Comparison of ENCODE assay signal across 29 cellular contexts in the genomic region with DNA sequence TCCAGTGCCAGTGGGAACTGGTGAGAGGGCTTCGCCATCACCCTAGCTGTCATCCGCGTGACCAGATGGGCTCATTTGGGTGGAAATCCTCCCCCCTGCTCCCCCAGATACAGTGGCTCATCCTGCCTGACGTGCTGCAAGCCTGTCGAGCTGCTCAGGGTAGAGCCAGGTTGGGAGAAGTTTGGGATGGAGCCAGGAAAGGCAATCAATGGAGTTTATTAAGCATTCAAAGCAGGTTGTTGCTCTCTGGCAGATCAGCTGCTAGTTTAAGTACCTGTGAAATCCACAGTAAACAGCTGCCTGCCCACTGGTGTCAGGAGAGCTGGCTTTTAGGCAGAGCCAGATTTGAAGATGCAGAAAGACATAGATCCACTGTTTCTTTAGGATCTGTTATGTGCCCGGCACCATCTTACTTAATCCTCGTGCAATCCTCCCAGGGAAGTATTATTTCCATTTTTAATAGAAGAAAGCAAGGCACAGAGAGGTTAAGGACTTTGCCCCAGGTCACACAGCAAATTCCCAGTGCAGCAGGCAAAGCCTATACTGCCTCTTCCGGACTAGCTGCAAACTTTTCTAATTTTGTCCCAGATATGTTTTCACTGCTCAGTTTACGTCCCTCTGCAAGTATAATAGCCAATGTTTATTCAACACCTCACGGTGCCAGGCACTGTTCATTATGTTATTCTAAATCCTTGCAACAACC. TPM values are rescaled to one million over a fixed set of nuclear protein-coding genes. Genes with fewer than 3 reads are reported as not detected.
DNase-seq lines count a peak whose midpoint lies in the region; ATAC-seq, FAIRE-seq and TF ChIP-seq lines count a peak whose summit lies in the region.
"Had no signal": no experiment of that assay in that cellular context is flagged by ENCODE, and none has a peak within 500 bp of the region (broad histone marks: within the 10 kb centered on the region; RNA-seq: fewer than 3 reads in every experiment).

No MANE protein-coding gene starts in this region.

- H3K9me3 ChIP-seq in HepG2 (ENCODE audit: low read length) (no peaks in the 10 kb centered on the region), right lobe of liver (no peaks in the 10 kb centered on the region)
- H3K9me3 ChIP-seq: Caco-2, colonic mucosa, esophagus muscularis mucosa, mucosa of descending colon, pancreas, transverse colon had no signal

- POLR2A ChIA-PET in HepG2 (lab: Yijun Ruan, JAX) = no interaction called here

- H3K79me2 ChIP-seq in HepG2 (ENCODE audit: insufficient read depth, low read length) = no peaks in the 10 kb centered on the region

- 19% methylated on average over 10 of the region's 10 CpGs for WGBS in HepG2 (ENCODE audit: low lambda C conversion rate)
- 43% methylated on average over 5 of the region's 10 CpGs for WGBS in right lobe of liver (ENCODE audit: insufficient coverage, low coverage, low lambda C conversion rate, missing lambda C conversion rate)

- TF ChIP-seq EP300 in HepG2 (IDR thresholded peaks at IDR 0.05; ENCODE audit: low read depth in 2 of 2, low read length in 2 of 2) = no peak
- no peak for TF ChIP-seq EP300 in HepG2 (CRISPR knock-in tag; IDR thresholded peaks at IDR 0.05; ENCODE audit: borderline replicate concordance)

- DNase-seq in HepG2 (ENCODE audit: low spot score) = no peak
- no peak for DNase-seq in right lobe of liver
- peak; percentile 51 for DNase-seq in NCI-H345 (lab: John Stamatoyannopoulos, UW)
- no peak for DNase-seq in brain microvascular endothelial cell
- DNase-seq in kidney glomerular epithelial cell (lab: John Stamatoyannopoulos, UW) = no peak
- DNase-seq in activated T-helper 1 cell treated with anti-CD3 and anti-CD28 coated beads, Interleukin-12 subunit alpha, Interleukin-12 subunit beta, Interleukin-2, Interleukin-4 antibody, amounts not matched to agents 30 ng/mL and 10 ng/mL and 1 ng/mL, durations not matched to agents 14 hours and 24 hours and 36 hours (ENCODE audit: low spot score) = no peak
- DNase-seq: activated CD4-positive, alpha-beta T cell treated with anti-CD3 and anti-CD28 coated beads, Interleukin-2, amount 50 U/mL, for 1 hour; activated naive CD4-positive, alpha-beta T cell treated with anti-CD3 and anti-CD28 coated beads, Interleukin-2, amount 50 U/mL, for 16 hours; amniotic stem cell; colonic mucosa; effector memory CD8-positive, alpha-beta T cell; foreskin keratinocyte; heart left ventricle; mucosa of descending colon; NCI-H187; stimulated activated CD4-positive, alpha-beta T cell treated with anti-CD3 and anti-CD28 coated beads, Interleukin-2, amount 100 ng/mL, for 24 hours; T1000; transverse colon had no signal

- no peak overlapping the region for H3K9ac ChIP-seq in HepG2 (ENCODE audit: insufficient read depth, low read depth, low read length)
- H3K9ac ChIP-seq: BLaER1 treated with 17β-estradiol and CSF1 and Interleukin-3, amounts not matched to agents 10 nM and 100 nM; KMS-11 had no signal

- no peak overlapping the region for H3K4me2 ChIP-seq in HepG2 (ENCODE audit: low read depth, low read length)
- H3K4me2 ChIP-seq: KMS-11 had no signal

- H3K4me1 Mint-ChIP-seq in activated T-helper 1 cell treated with anti-CD3 and anti-CD28 coated beads, Interleukin-12 subunit alpha, Interleukin-12 subunit beta, Interleukin-2, Interleukin-4 antibody, amounts not matched to agents 30 ng/mL and 10 ng/mL and 1 ng/mL, durations not matched to agents 14 hours and 24 hours and 36 hours (ENCODE audit: low read depth) = no peaks in the 10 kb centered on the region

- no TSS peak for BruUV-seq in HepG2 (replicated peaks; lab: Mats Ljungman, UMichigan)

- H3K27me3 Mint-ChIP-seq in activated T-helper 1 cell treated with anti-CD3 and anti-CD28 coated beads, Interleukin-12 subunit alpha, Interleukin-12 subunit beta, Interleukin-2, Interleukin-4 antibody, amounts not matched to agents 30 ng/mL and 10 ng/mL and 1 ng/mL, durations not matched to agents 14 hours and 24 hours and 36 hours (ENCODE audit: insufficient read depth) = peaks cover 14% of the 10 kb centered on the region

- CTCF ChIA-PET in HepG2 (lab: Yijun Ruan, JAX; ENCODE audit: low intra/inter-chr PET ratio, low total read pairs) = no interaction called here

- no peak for TF ChIP-seq CTCF in HepG2 (CRISPR knock-in tag; IDR thresholded peaks at IDR 0.05)
- TF ChIP-seq CTCF in right lobe of liver (IDR thresholded peaks at IDR 0.05) = no peak
- peak; percentile 5 for TF ChIP-seq CTCF in brain microvascular endothelial cell (IDR thresholded peaks at IDR 0.05; ENCODE audit: low read depth, low read length, missing control alignments)

- H3K36me3 ChIP-seq in HepG2 (replicated peaks in 1 of 2; ENCODE audit: control insufficient read depth in 1 of 2, insufficient read depth in 2 of 2, low read length in 2 of 2) (no peaks in the 10 kb centered on the region), right lobe of liver (no peaks in the 10 kb centered on the region), brain microvascular endothelial cell (replicated peaks) (no peaks in the 10 kb centered on the region)
- H3K36me3 ChIP-seq: BLaER1 treated with 17β-estradiol and CSF1 and Interleukin-3, amounts not matched to agents 10 nM and 100 nM; colonic mucosa; esophagus muscularis mucosa; heart left ventricle; pancreas; transverse colon had no signal

- in situ Hi-C loops in HepG2 (cut with HindIII; ENCODE audit: extremely low pct_ligation_motif_present, low pct_unique_long_range_greater_than_20kb) (no loop called here), brain microvascular endothelial cell (cut with HindIII; ENCODE audit: low pct_ligation_motif_present, low sequenced_read_pairs) (no loop called here)

- no peak for TF ChIP-seq RAD21 in HepG2 (CRISPR knock-in tag; IDR thresholded peaks at IDR 0.05)

- TF ChIP-seq POLR2A in HepG2 (IDR thresholded peaks at IDR 0.05; ENCODE audit: insufficient read depth in 1 of 2, low read depth in 2 of 2, low read length in 2 of 2) (no peak), right lobe of liver (IDR thresholded peaks at IDR 0.05) (no peak)

- no peak overlapping the region for H2AFZ ChIP-seq in HepG2 (ENCODE audit: low read length)

- H3K4me3 Mint-ChIP-seq in activated T-helper 1 cell treated with anti-CD3 and anti-CD28 coated beads, Interleukin-12 subunit alpha, Interleukin-12 subunit beta, Interleukin-2, Interleukin-4 antibody, amounts not matched to agents 30 ng/mL and 10 ng/mL and 1 ng/mL, durations not matched to agents 14 hours and 24 hours and 36 hours = no peak overlapping the region
- H3K4me3 Mint-ChIP-seq: effector memory CD8-positive, alpha-beta T cell; nephron; WTC11 had no signal

- H3K9me3 Mint-ChIP-seq in activated T-helper 1 cell treated with anti-CD3 and anti-CD28 coated beads, Interleukin-12 subunit alpha, Interleukin-12 subunit beta, Interleukin-2, Interleukin-4 antibody, amounts not matched to agents 30 ng/mL and 10 ng/mL and 1 ng/mL, durations not matched to agents 14 hours and 24 hours and 36 hours = no peaks in the 10 kb centered on the region

- ATAC-seq in HepG2 (no peak), right lobe of liver (no peak), HG03342 (IDR thresholded peaks at IDR 0.05; ENCODE audit: unreplicated experiment) (no peak)
- ATAC-seq: effector memory CD8-positive, alpha-beta T cell; heart left ventricle; mucosa of descending colon; Panc1 had no signal

- intact Hi-C loops in HepG2 (cut with micrococcal nuclease; ENCODE audit: unreplicated experiment) = no loop called here
- intact Hi-C loops in right lobe of liver (cut with DNase I) = no loop called here
- intact Hi-C loops in activated T-helper 1 cell treated with anti-CD3 and anti-CD28 coated beads, Interleukin-12 subunit alpha, Interleukin-12 subunit beta, Interleukin-2, Interleukin-4 antibody, amounts not matched to agents 30 ng/mL and 10 ng/mL and 1 ng/mL, durations not matched to agents 14 hours and 24 hours and 36 hours (cut with micrococcal nuclease) = no loop called here

- H3K27ac Mint-ChIP-seq in activated T-helper 1 cell treated with anti-CD3 and anti-CD28 coated beads, Interleukin-12 subunit alpha, Interleukin-12 subunit beta, Interleukin-2, Interleukin-4 antibody, amounts not matched to agents 30 ng/mL and 10 ng/mL and 1 ng/mL, durations not matched to agents 14 hours and 24 hours and 36 hours = no peak overlapping the region
- H3K27ac Mint-ChIP-seq: effector memory CD8-positive, alpha-beta T cell; nephron had no signal

- H3K4me3 ChIP-seq in HepG2 (replicated peaks in 1 of 3; ENCODE audit: insufficient read depth in 1 of 3, low read depth in 2 of 3, low read length in 3 of 3) (no peak overlapping the region), right lobe of liver (no peak overlapping the region), brain microvascular endothelial cell (ENCODE audit: low read depth, low read length) (no peak overlapping the region)
- H3K4me3 ChIP-seq: BLaER1 treated with 17β-estradiol and CSF1 and Interleukin-3, amounts not matched to agents 10 nM and 100 nM; colonic mucosa; esophagus muscularis mucosa; heart left ventricle; lung; mucosa of descending colon; pancreas; transverse colon had no signal

- no peaks in the 10 kb centered on the region for H3K4me1 ChIP-seq in HepG2 (ENCODE audit: insufficient read depth, low read length)
- H3K4me1 ChIP-seq in right lobe of liver = no peaks in the 10 kb centered on the region
- H3K4me1 ChIP-seq: Caco-2, colonic mucosa, foreskin keratinocyte, heart left ventricle, pancreas, transverse colon had no signal

- H3K27ac ChIP-seq in HepG2 (ENCODE audit: extremely low read length, insufficient read depth, low read length) = no peak overlapping the region
- H3K27ac ChIP-seq in right lobe of liver = no peak overlapping the region
- no peak overlapping the region for H3K27ac ChIP-seq in brain microvascular endothelial cell
- H3K27ac ChIP-seq: BLaER1 treated with 17β-estradiol and CSF1 and Interleukin-3, amounts not matched to agents 10 nM and 100 nM; colonic mucosa; esophagus muscularis mucosa; foreskin keratinocyte; heart left ventricle; KMS-11; pancreas; transverse colon had no signal

- H4K20me1 ChIP-seq in HepG2 (ENCODE audit: insufficient read depth, low read length) = no peaks in the 10 kb centered on the region
- H4K20me1 ChIP-seq: BLaER1 treated with 17β-estradiol and CSF1 and Interleukin-3, amounts not matched to agents 10 nM and 100 nM had no signal

- no peaks in the 10 kb centered on the region for H3K36me3 Mint-ChIP-seq in activated T-helper 1 cell treated with anti-CD3 and anti-CD28 coated beads, Interleukin-12 subunit alpha, Interleukin-12 subunit beta, Interleukin-2, Interleukin-4 antibody, amounts not matched to agents 30 ng/mL and 10 ng/mL and 1 ng/mL, durations not matched to agents 14 hours and 24 hours and 36 hours (ENCODE audit: low read depth)
- H3K36me3 Mint-ChIP-seq: WTC11 had no signal

- no peak for FAIRE-seq in HepG2 (lab: Jason Lieb, UNC)
- FAIRE-seq: bronchial epithelial cell, pancreas had no signal

- H3K27me3 ChIP-seq in HepG2 (ENCODE audit: control insufficient read depth in 1 of 2, insufficient read depth in 2 of 2, low read length in 2 of 2) (no peaks in the 10 kb centered on the region; a peak in 3 of 5 replicates), right lobe of liver (no peaks in the 10 kb centered on the region), brain microvascular endothelial cell (replicated peaks) (peaks cover 15% of the 10 kb centered on the region)
- H3K27me3 ChIP-seq: BLaER1 treated with 17β-estradiol and CSF1 and Interleukin-3, amounts not matched to agents 10 nM and 100 nM; colonic mucosa had no signal

RNA-seq across cellular contexts. Expression of gene KCNG1, which starts 54.1 kb away (rescaled TPM):
- total RNA-seq in HepG2 (2016; rRNA removed; fragmentation: Illumina TruSeq; extraction: Trizol) (not detected in 2 replicates), right lobe of liver (under 1 TPM in 5 of 6 experiments, not detected in 1; 0.18 to 0.51 (median 0.22) TPM)
- total RNA-seq in HepG2 (2016; cell fraction: cytosol; rRNA removed; fragmentation: Illumina TruSeq; extraction: Trizol; ENCODE audit: low read depth) = not detected in 2 replicates
- total RNA-seq in HepG2 (2016; cell fraction: insoluble cytoplasmic fraction; rRNA removed; fragmentation: Illumina TruSeq; extraction: Trizol) = not detected in 2 replicates
- not detected in 2 replicates for total RNA-seq in HepG2 (2016; cell fraction: membrane; rRNA removed; fragmentation: Illumina TruSeq; extraction: Trizol)
- total RNA-seq in HepG2 (2016; cell fraction: nucleus; rRNA removed; fragmentation: Illumina TruSeq; extraction: Trizol) = not detected in 2 replicates
- not detected in 2 replicates for polyA plus RNA-seq in HepG2 (2011; rRNA removed)
- not detected in 2 replicates for polyA plus RNA-seq in HepG2 (2011; cell fraction: cytosol; rRNA removed)
- not detected in 2 replicates for polyA plus RNA-seq in HepG2 (2011; cell fraction: nucleus; rRNA removed)
- not detected in 2 replicates for polyA plus RNA-seq in HepG2 (2012)
- polyA plus RNA-seq in HepG2 (2016; cell fraction: cytosol; fragmentation: Illumina TruSeq; extraction: Trizol; ENCODE audit: low read depth) = not detected in 2 replicates
- not detected in 2 replicates for polyA plus RNA-seq in HepG2 (2016; cell fraction: insoluble cytoplasmic fraction; fragmentation: Illumina TruSeq; extraction: Trizol; ENCODE audit: low read depth)
- not detected in 2 replicates for polyA plus RNA-seq in HepG2 (2016; cell fraction: membrane; fragmentation: Illumina TruSeq; extraction: Trizol; ENCODE audit: low read depth)
- not detected in 2 replicates for polyA plus RNA-seq in HepG2 (2016; cell fraction: nucleus; fragmentation: Illumina TruSeq; extraction: Trizol; ENCODE audit: insufficient read depth, low read depth)
- polyA minus RNA-seq in HepG2 (2011; rRNA and poly(A)+ RNA removed; ENCODE audit: low replicate concordance) = not detected in 2 replicates
- polyA minus RNA-seq in HepG2 (2011; cell fraction: cytosol; rRNA and poly(A)+ RNA removed) = not detected in 2 replicates
- not detected in 2 replicates for polyA minus RNA-seq in HepG2 (2011; cell fraction: nucleus; rRNA and poly(A)+ RNA removed)
- 2.8 and 3.1 TPM in 2 replicates for total RNA-seq in activated T-helper 1 cell treated with anti-CD3 and anti-CD28 coated beads, Interleukin-12 subunit alpha, Interleukin-12 subunit beta, Interleukin-2, Interleukin-4 antibody, amounts not matched to agents 30 ng/mL and 10 ng/mL and 1 ng/mL, durations not matched to agents 14 hours and 24 hours and 36 hours
